1 cellular context compared by ENCODE assay signal in the genomic region with DNA sequence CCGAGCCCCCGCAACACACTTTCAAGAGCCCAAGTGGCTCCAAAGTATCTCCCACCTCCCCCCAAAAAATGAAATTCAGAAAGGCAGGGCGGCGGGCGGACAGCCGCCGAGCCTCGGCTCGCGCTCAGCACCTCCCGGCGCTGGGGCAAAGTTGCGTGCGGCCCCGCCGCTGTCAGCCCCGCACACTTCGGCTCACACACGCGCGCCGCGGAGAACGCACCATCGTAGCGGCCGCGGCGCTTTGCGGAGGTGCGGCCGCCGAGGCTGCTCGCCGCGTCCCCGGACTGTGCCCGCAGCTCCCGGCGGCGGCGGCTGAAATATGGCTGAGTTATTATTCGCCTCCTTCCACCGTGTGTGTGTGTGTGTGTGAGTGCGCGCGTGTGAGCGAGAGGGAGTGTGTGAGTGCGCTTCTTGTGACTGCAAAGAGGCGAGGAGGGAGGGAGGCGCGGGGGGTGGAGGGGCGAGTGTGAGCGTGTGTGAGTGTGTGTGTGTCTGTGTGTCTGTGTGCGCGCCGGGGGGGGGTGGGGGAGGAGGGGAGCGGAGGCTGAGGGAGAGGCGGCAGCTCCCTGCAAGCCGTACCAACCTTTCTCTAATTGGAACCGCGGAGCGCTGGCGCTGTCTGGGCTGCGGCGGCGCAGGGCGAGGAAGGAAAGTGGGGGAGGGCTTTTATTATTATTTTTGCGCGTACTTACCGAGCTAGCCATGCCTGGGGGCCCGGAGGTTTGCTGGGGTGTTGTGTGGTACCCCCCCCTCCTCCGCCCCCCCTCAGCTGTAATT.
TF ChIP-seq lines count a peak whose summit lies in the region.

No MANE protein-coding gene starts in this region.

TF ChIP-seq in HEK293, 187 proteins besides CTCF, POLR2A, EP300 and RAD21 (continued from another document):
- TF ChIP-seq, protein P1, sequence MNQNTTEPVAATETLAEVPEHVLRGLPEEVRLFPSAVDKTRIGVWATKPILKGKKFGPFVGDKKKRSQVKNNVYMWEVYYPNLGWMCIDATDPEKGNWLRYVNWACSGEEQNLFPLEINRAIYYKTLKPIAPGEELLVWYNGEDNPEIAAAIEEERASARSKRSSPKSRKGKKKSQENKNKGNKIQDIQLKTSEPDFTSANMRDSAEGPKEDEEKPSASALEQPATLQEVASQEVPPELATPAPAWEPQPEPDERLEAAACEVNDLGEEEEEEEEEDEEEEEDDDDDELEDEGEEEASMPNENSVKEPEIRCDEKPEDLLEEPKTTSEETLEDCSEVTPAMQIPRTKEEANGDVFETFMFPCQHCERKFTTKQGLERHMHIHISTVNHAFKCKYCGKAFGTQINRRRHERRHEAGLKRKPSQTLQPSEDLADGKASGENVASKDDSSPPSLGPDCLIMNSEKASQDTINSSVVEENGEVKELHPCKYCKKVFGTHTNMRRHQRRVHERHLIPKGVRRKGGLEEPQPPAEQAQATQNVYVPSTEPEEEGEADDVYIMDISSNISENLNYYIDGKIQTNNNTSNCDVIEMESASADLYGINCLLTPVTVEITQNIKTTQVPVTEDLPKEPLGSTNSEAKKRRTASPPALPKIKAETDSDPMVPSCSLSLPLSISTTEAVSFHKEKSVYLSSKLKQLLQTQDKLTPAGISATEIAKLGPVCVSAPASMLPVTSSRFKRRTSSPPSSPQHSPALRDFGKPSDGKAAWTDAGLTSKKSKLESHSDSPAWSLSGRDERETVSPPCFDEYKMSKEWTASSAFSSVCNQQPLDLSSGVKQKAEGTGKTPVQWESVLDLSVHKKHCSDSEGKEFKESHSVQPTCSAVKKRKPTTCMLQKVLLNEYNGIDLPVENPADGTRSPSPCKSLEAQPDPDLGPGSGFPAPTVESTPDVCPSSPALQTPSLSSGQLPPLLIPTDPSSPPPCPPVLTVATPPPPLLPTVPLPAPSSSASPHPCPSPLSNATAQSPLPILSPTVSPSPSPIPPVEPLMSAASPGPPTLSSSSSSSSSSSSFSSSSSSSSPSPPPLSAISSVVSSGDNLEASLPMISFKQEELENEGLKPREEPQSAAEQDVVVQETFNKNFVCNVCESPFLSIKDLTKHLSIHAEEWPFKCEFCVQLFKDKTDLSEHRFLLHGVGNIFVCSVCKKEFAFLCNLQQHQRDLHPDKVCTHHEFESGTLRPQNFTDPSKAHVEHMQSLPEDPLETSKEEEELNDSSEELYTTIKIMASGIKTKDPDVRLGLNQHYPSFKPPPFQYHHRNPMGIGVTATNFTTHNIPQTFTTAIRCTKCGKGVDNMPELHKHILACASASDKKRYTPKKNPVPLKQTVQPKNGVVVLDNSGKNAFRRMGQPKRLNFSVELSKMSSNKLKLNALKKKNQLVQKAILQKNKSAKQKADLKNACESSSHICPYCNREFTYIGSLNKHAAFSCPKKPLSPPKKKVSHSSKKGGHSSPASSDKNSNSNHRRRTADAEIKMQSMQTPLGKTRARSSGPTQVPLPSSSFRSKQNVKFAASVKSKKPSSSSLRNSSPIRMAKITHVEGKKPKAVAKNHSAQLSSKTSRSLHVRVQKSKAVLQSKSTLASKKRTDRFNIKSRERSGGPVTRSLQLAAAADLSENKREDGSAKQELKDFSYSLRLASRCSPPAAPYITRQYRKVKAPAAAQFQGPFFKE (tag by site-specific recombination; IDR thresholded peaks at IDR 0.05; ENCODE audit: borderline replicate concordance) = no peak
- TF ChIP-seq ZNF473 (tag by site-specific recombination; IDR thresholded peaks at IDR 0.05) = no peak
- TF ChIP-seq YY1 (tag by site-specific recombination; IDR thresholded peaks at IDR 0.05) = no peak; the same call in 1 of the 2 replicates
- no peak for TF ChIP-seq ZNF19 (tag by site-specific recombination; IDR thresholded peaks at IDR 0.05; ENCODE audit: low read depth)
- TF ChIP-seq GLI2 (tag by site-specific recombination; IDR thresholded peaks at IDR 0.05; ENCODE audit: borderline replicate concordance, low read depth) = no peak
- TF ChIP-seq ZNF10 (tag by site-specific recombination; IDR thresholded peaks at IDR 0.05) = no peak
- TF ChIP-seq ZNF211 (tag by site-specific recombination; IDR thresholded peaks at IDR 0.05; ENCODE audit: low read depth) = no peak
- TF ChIP-seq MYNN (tag by site-specific recombination; IDR thresholded peaks at IDR 0.05; ENCODE audit: borderline replicate concordance) = no peak
- peak; percentile 75 for TF ChIP-seq HOXD13 (CRISPR knock-in tag; IDR thresholded peaks at IDR 0.05; ENCODE audit: borderline replicate concordance)
- TF ChIP-seq ZNF302 (tag by site-specific recombination; IDR thresholded peaks at IDR 0.05; ENCODE audit: low read depth) = no peak
- peak; percentile 28; the same call in 1 of the 2 replicates for TF ChIP-seq ZIC2 (tag by site-specific recombination; IDR thresholded peaks at IDR 0.05)
- no peak for TF ChIP-seq HOXC10 (CRISPR knock-in tag; IDR thresholded peaks at IDR 0.05)
- TF ChIP-seq ZNF311 (tag by site-specific recombination; IDR thresholded peaks at IDR 0.05; ENCODE audit: borderline replicate concordance) = no peak
- TF ChIP-seq ZBTB7A (tag by site-specific recombination; IDR thresholded peaks at IDR 0.05; ENCODE audit: low read depth) = no peak
- TF ChIP-seq SP2 (tag by site-specific recombination; IDR thresholded peaks at IDR 0.05) = no peak
- TF ChIP-seq ZNF350 (tag by site-specific recombination; IDR thresholded peaks at IDR 0.05) = no peak
- 0 out of 2 replicates have a peak, but pooled peaks have one; percentile 15 for TF ChIP-seq ZNF394 (tag by site-specific recombination; IDR thresholded peaks at IDR 0.05; ENCODE audit: borderline replicate concordance)
- no peak for TF ChIP-seq ZNF654 (tag by site-specific recombination; IDR thresholded peaks at IDR 0.05; ENCODE audit: low read depth)
- no peak for TF ChIP-seq ZNF626 (tag by site-specific recombination; IDR thresholded peaks at IDR 0.05)
- TF ChIP-seq, protein P2, sequence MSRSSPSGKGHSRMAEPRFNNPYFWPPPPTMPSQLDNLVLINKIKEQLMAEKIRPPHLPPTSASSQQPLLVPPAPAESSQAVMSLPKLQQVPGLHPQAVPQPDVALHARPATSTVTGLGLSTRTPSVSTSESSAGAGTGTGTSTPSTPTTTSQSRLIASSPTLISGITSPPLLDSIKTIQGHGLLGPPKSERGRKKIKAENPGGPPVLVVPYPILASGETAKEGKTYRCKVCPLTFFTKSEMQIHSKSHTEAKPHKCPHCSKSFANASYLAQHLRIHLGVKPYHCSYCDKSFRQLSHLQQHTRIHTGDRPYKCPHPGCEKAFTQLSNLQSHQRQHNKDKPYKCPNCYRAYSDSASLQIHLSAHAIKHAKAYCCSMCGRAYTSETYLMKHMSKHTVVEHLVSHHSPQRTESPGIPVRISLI (tag by site-specific recombination; IDR thresholded peaks at IDR 0.05) = no peak
- TF ChIP-seq ZNF292 (tag by site-specific recombination; IDR thresholded peaks at IDR 0.05; ENCODE audit: borderline replicate concordance, low read depth) = no peak
- TF ChIP-seq KLF16 (tag by site-specific recombination; IDR thresholded peaks at IDR 0.05) = peak; percentile 47; the same call in 1 of the 2 replicates
- TF ChIP-seq ZNF335 (tag by site-specific recombination; conservative IDR thresholded peaks at IDR 0.05) = 0 out of 2 replicates have a peak, but pooled peaks have one; percentile 14
- no peak for TF ChIP-seq ZNF223 (tag by site-specific recombination; IDR thresholded peaks at IDR 0.05)
- no peak for TF ChIP-seq ZXDB (tag by site-specific recombination; IDR thresholded peaks at IDR 0.05)
- TF ChIP-seq BCL11B (tag by site-specific recombination; IDR thresholded peaks at IDR 0.05; ENCODE audit: low read depth) = no peak
- no peak for TF ChIP-seq ZNF837 (tag by site-specific recombination; IDR thresholded peaks at IDR 0.05)
- TF ChIP-seq, protein P3, sequence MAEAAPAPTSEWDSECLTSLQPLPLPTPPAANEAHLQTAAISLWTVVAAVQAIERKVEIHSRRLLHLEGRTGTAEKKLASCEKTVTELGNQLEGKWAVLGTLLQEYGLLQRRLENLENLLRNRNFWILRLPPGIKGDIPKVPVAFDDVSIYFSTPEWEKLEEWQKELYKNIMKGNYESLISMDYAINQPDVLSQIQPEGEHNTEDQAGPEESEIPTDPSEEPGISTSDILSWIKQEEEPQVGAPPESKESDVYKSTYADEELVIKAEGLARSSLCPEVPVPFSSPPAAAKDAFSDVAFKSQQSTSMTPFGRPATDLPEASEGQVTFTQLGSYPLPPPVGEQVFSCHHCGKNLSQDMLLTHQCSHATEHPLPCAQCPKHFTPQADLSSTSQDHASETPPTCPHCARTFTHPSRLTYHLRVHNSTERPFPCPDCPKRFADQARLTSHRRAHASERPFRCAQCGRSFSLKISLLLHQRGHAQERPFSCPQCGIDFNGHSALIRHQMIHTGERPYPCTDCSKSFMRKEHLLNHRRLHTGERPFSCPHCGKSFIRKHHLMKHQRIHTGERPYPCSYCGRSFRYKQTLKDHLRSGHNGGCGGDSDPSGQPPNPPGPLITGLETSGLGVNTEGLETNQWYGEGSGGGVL (tag by site-specific recombination; IDR thresholded peaks at IDR 0.05) = peak; percentile 98
- peak; percentile 21; the same call in 1 of the 2 replicates for TF ChIP-seq EGR2 (tag by site-specific recombination; IDR thresholded peaks at IDR 0.05; ENCODE audit: low read depth)
- TF ChIP-seq, protein P4, sequence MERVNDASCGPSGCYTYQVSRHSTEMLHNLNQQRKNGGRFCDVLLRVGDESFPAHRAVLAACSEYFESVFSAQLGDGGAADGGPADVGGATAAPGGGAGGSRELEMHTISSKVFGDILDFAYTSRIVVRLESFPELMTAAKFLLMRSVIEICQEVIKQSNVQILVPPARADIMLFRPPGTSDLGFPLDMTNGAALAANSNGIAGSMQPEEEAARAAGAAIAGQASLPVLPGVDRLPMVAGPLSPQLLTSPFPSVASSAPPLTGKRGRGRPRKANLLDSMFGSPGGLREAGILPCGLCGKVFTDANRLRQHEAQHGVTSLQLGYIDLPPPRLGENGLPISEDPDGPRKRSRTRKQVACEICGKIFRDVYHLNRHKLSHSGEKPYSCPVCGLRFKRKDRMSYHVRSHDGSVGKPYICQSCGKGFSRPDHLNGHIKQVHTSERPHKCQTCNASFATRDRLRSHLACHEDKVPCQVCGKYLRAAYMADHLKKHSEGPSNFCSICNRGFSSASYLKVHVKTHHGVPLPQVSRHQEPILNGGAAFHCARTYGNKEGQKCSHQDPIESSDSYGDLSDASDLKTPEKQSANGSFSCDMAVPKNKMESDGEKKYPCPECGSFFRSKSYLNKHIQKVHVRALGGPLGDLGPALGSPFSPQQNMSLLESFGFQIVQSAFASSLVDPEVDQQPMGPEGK (tag by site-specific recombination; IDR thresholded peaks at IDR 0.05) = peak; percentile 84
- TF ChIP-seq ZEB2 (tag by site-specific recombination; IDR thresholded peaks at IDR 0.05) = peak; percentile 42; the same call in 1 of the 2 replicates
